In genomic region chr4:70714061-70714468, GRCh38 we compare ENCODE assay signal across 11 cellular contexts. TPM values are rescaled to one million over a fixed set of nuclear protein-coding genes. Genes with fewer than 3 reads are reported as not detected.
DNase-seq lines count a peak whose midpoint lies in the region; ATAC-seq and TF ChIP-seq lines count a peak whose summit lies in the region.
"Had no signal": no experiment of that assay in that cellular context is flagged by ENCODE, and none has a peak within 500 bp of the region (broad histone marks: within the 10 kb centered on the region; RNA-seq: fewer than 3 reads in every experiment).

No MANE protein-coding gene starts in this region.

- TF ChIP-seq CTCF in epithelial cell of proximal tubule (conservative IDR thresholded peaks at IDR 0.05; ENCODE audit: low read depth, low read length): no peak

- H3K4me3 ChIP-seq in epithelial cell of proximal tubule (ENCODE audit: low read depth, low read length): no peak overlapping the region
- H3K4me3 ChIP-seq: ascending aorta had no signal

- ATAC-seq in GM21367 (IDR thresholded peaks at IDR 0.05; ENCODE audit: unreplicated experiment) (peak; percentile 19), HG03354 (IDR thresholded peaks at IDR 0.05; ENCODE audit: poor library complexity, severe bottlenecking, unreplicated experiment) (peak; percentile 42), HG02970 (IDR thresholded peaks at IDR 0.05; ENCODE audit: low FRiP score, unreplicated experiment) (no peak)

- peak; percentile 48 for DNase-seq in ACHN
- peak; percentile 72 for DNase-seq in epithelial cell of proximal tubule (ENCODE audit: low read depth)
- DNase-seq in caudate nucleus (lab: John Stamatoyannopoulos, UW): no peak
- DNase-seq in dedifferentiated amniotic fluid mesenchymal stem cell (ENCODE audit: extremely low spot score): no peak
- DNase-seq in substantia nigra (lab: John Stamatoyannopoulos, UW): no peak
- DNase-seq: BE2C had no signal

- H3K27ac ChIP-seq in caudate nucleus (ENCODE audit: low read depth, low read length): no peak overlapping the region
- no peak overlapping the region for H3K27ac ChIP-seq in substantia nigra (ENCODE audit: low read depth, low read length, poor library complexity, severe bottlenecking)
- H3K27ac ChIP-seq: ascending aorta had no signal

- in situ Hi-C loops in ACHN (cut with HindIII; ENCODE audit: low pct_ligation_motif_present, low pct_unique_long_range_greater_than_20kb, low sequenced_read_pairs): no loop called here

RNA-seq across cellular contexts. Expression of gene RUFY3, which starts 7.7 kb away (rescaled TPM):
- 22.9 and 24.9 TPM in 2 replicates for total RNA-seq in epithelial cell of proximal tubule

RNA-seq across cellular contexts. Expression of gene UTP3, which starts 25.7 kb away (rescaled TPM):
- 28.0 and 29.0 TPM in 2 replicates for total RNA-seq in epithelial cell of proximal tubule

RNA-seq across cellular contexts. Expression of gene JCHAIN, which starts 47.8 kb away (rescaled TPM):
- 0.29 TPM in 1 of 2 replicates, not detected in the other for total RNA-seq in epithelial cell of proximal tubule
- total RNA-seq: kidney epithelial cell had no signal

Comparison
In these comparisons a context has a peak if more than half of its experiments do, and no peak if none do; other contexts are left out.
1. DNase-seq: peak in ACHN (single experiment) and epithelial cell of proximal tubule (single experiment); none in caudate nucleus (0 of 61), dedifferentiated amniotic fluid mesenchymal stem cell (single experiment) and substantia nigra (0 of 49).